8 cellular contexts compared by ENCODE assay signal in genomic region chr2:161905389-161906046, GRCh38.
DNase-seq lines count a peak whose midpoint lies in the region; ATAC-seq lines count a peak whose summit lies in the region.

No MANE protein-coding gene starts in this region.

- no peak for DNase-seq in activated CD4-positive, alpha-beta T cell treated with anti-CD3 and anti-CD28 coated beads, Interleukin-2, amount 10 ng/mL, durations not matched to agents 7 days and 5 days
- DNase-seq in activated CD4-positive, alpha-beta T cell treated with anti-CD3 and anti-CD28 coated beads for 48 hours: no peak
- DNase-seq in NCI-H1092 treated with DMSO at 0.1 percent for 48 hours (lab: John Stamatoyannopoulos, UW) (peak; percentile 70), astrocyte of the hippocampus (ENCODE audit: low read depth, low spot score) (peak; percentile 40), stromal cell of bone marrow (ENCODE audit: low read depth) (peak; percentile 35), nucleus accumbens (lab: John Stamatoyannopoulos, UW) (no peak), head of caudate nucleus (no peak)

- H3K36me3 Mint-ChIP-seq in activated CD4-positive, alpha-beta T cell treated with anti-CD3 and anti-CD28 coated beads, Interleukin-2, amount 10 ng/mL, durations not matched to agents 7 days and 5 days (ENCODE audit: low read depth): no peaks in the 10 kb centered on the region

- H3K9me3 Mint-ChIP-seq in activated CD4-positive, alpha-beta T cell treated with anti-CD3 and anti-CD28 coated beads, Interleukin-2, amount 10 ng/mL, durations not matched to agents 7 days and 5 days: peaks cover 6% of the 10 kb centered on the region

- POLR2A ChIA-PET in activated CD4-positive, alpha-beta T cell treated with anti-CD3 and anti-CD28 coated beads, Interleukin-2, amount 10 ng/mL, durations not matched to agents 7 days and 5 days (lab: Charles Lee): no interaction called here

- peaks cover 9% of the 10 kb centered on the region for H3K4me1 Mint-ChIP-seq in activated CD4-positive, alpha-beta T cell treated with anti-CD3 and anti-CD28 coated beads, Interleukin-2, amount 10 ng/mL, durations not matched to agents 7 days and 5 days

- H3K27me3 Mint-ChIP-seq in activated CD4-positive, alpha-beta T cell treated with anti-CD3 and anti-CD28 coated beads, Interleukin-2, amount 10 ng/mL, durations not matched to agents 7 days and 5 days: peaks cover 7% of the 10 kb centered on the region

- intact Hi-C loops in head of caudate nucleus (cut with DNase I): no loop called here

- CTCF ChIA-PET in activated CD4-positive, alpha-beta T cell treated with anti-CD3 and anti-CD28 coated beads, Interleukin-2, amount 10 ng/mL, durations not matched to agents 7 days and 5 days (lab: Charles Lee): no interaction called here

- peak overlapping the region; percentile 77 for H3K27ac Mint-ChIP-seq in activated CD4-positive, alpha-beta T cell treated with anti-CD3 and anti-CD28 coated beads, Interleukin-2, amount 10 ng/mL, durations not matched to agents 7 days and 5 days

- ATAC-seq in HG02571 (IDR thresholded peaks at IDR 0.05; ENCODE audit: unreplicated experiment): peak; percentile 74

- H3K4me3 Mint-ChIP-seq in activated CD4-positive, alpha-beta T cell treated with anti-CD3 and anti-CD28 coated beads, Interleukin-2, amount 10 ng/mL, durations not matched to agents 7 days and 5 days: no peak overlapping the region

Comparison
In these comparisons a context has a peak if more than half of its experiments do, and no peak if none do; other contexts are left out.
1. DNase-seq: peak in NCI-H1092 treated with DMSO at 0.1 percent for 48 hours (single experiment), astrocyte of the hippocampus (single experiment) and stromal cell of bone marrow (single experiment); none in activated CD4-positive, alpha-beta T cell treated with anti-CD3 and anti-CD28 coated beads, Interleukin-2, amount 10 ng/mL, durations not matched to agents 7 days and 5 days (single experiment), activated CD4-positive, alpha-beta T cell treated with anti-CD3 and anti-CD28 coated beads for 48 hours (single experiment), nucleus accumbens (0 of 56) and head of caudate nucleus (0 of 42).